Comparison of ENCODE assay signal across 19 cellular contexts in the genomic region with DNA sequence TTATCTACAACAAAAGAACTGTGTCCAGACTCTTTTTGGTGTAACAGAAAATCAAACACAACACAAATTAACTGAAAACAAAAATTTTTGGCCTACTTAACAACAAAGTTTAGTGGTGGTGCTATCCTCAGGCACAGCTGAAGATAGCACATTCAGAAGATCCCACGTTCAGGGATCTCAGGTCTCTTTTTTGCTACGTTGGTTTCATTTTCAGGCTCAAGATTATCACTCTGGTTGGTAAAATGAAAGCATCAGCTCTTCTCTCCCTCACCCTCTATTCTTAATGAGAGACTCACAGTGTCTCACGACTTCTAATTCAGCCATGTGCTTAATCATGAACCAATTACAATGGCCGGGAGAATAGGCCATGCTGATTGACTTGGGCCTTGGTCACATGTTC.
A peak's percentile ranks its signal among the peaks of the same experiment; 100 is the strongest.
DNase-seq lines count a peak whose midpoint lies in the region; ATAC-seq, FAIRE-seq and TF ChIP-seq lines count a peak whose summit lies in the region.
"Had no signal": no experiment of that assay in that cellular context is flagged by ENCODE, and none has a peak within 500 bp of the region (broad histone marks: within the 10 kb centered on the region; RNA-seq: fewer than 3 reads in every experiment).

No MANE protein-coding gene starts in this region.

- intact Hi-C loops in pancreas (cut with DNase I), result no loop called here

- 74 to 76% methylated on average over 4 of the region's 4 CpGs for WGBS in pancreas, 2 donors

- H3K9me3 ChIP-seq in pancreas, result no peaks in the 10 kb centered on the region
- H3K9me3 ChIP-seq: HAP-1 had no signal

- no peak for FAIRE-seq in pancreas (lab: Jason Lieb, UNC)
- FAIRE-seq: A204.1, urothelium cell line had no signal

- H3K27ac ChIP-seq in pancreas, result no peak overlapping the region
- H3K27ac ChIP-seq: PC-9, SK-N-MC, skin epidermis had no signal

- no peaks in the 10 kb centered on the region for H3K27me3 ChIP-seq in pancreas

- no peaks in the 10 kb centered on the region for H3K4me1 ChIP-seq in pancreas

- DNase-seq in GM12865 (ENCODE audit: low read depth) (peak; percentile 47), GM19238 (ENCODE audit: insufficient read length, low spot score) (peak; percentile 4), pancreas (no peak), NCI-H2171 treated with DMSO at 0.1 percent for 48 hours (lab: John Stamatoyannopoulos, UW) (no peak), NCI-H748 (lab: John Stamatoyannopoulos, UW; ENCODE audit: unreplicated experiment) (no peak)
- DNase-seq in activated CD4-positive, alpha-beta T cell treated with anti-CD3 and anti-CD28 coated beads for 48 hours, result no peak
- DNase-seq: activated CD8-positive, alpha-beta memory T cell treated with anti-CD3 and anti-CD28 coated beads for 24 hours; activated gamma-delta T cell treated with Interleukin-2 at 50 U/mL for 16 hours; hippocampal formation; NCI-H345; PC-9; stimulated activated naive CD4-positive, alpha-beta T cell treated with Interleukin-2 at 50 U/mL for 16 hours had no signal

- TF ChIP-seq CTCF in GM12865 (IDR thresholded peaks at IDR 0.05; ENCODE audit: insufficient read depth, low read depth, low read length, missing control alignments) (no peak), pancreas (IDR thresholded peaks at IDR 0.05) (no peak)

- ATAC-seq in GM21723 (IDR thresholded peaks at IDR 0.05; ENCODE audit: unreplicated experiment), result peak; percentile 76
- ATAC-seq in HG03280 (IDR thresholded peaks at IDR 0.05; ENCODE audit: unreplicated experiment), result peak; percentile 78
- no peak for ATAC-seq in pancreas

- H3K4me3 ChIP-seq in GM12865 (ENCODE audit: low read depth, low read length), result no peak overlapping the region
- no peak overlapping the region for H3K4me3 ChIP-seq in pancreas
- H3K4me3 ChIP-seq: HAP-1, PC-9, SK-N-MC, skin epidermis had no signal

- H3K36me3 ChIP-seq in pancreas, result no peaks in the 10 kb centered on the region
- H3K36me3 ChIP-seq: HAP-1 had no signal

Comparison
In these comparisons a context has a peak if more than half of its experiments do, and no peak if none do; other contexts are left out.
1. DNase-seq: peak in GM12865 (single experiment) and GM19238 (single experiment); none in activated CD4-positive, alpha-beta T cell treated with anti-CD3 and anti-CD28 coated beads for 48 hours (single experiment), pancreas (0 of 6), NCI-H2171 treated with DMSO at 0.1 percent for 48 hours (single experiment) and NCI-H748 (single experiment).
2. ATAC-seq: peak in GM21723 (single experiment) and HG03280 (single experiment); none in pancreas (0 of 4).